ENCODE assay signal across 11 cellular contexts in genomic region chr6:11139051-11139960, GRCh38. TPM values are rescaled to one million over a fixed set of nuclear protein-coding genes. Genes with fewer than 3 reads are reported as not detected.
DNase-seq lines count a peak whose midpoint lies in the region; ATAC-seq, FAIRE-seq and TF ChIP-seq lines count a peak whose summit lies in the region.
"Had no signal": no experiment of that assay in that cellular context is flagged by ENCODE, and none has a peak within 500 bp of the region (broad histone marks: within the 10 kb centered on the region; RNA-seq: fewer than 3 reads in every experiment).

No MANE protein-coding gene starts in this region.

- peak overlapping the region; percentile 20 for H3K27ac Mint-ChIP-seq in activated naive CD4-positive, alpha-beta T cell treated with anti-CD3 and anti-CD28 coated beads, Interleukin-2, amount 50 U/mL, for 24 hours
- peak overlapping the region; percentile 89 for H3K27ac Mint-ChIP-seq in stimulated activated naive CD8-positive, alpha-beta T cell treated with anti-CD3 and anti-CD28 coated beads, Interleukin-15, Interleukin-2, amounts not matched to agents 100 ng/mL and 50 ng/mL, for 24 hours
- H3K27ac Mint-ChIP-seq: natural killer cell had no signal

- H4K20me1 ChIP-seq in IMR-90 (ENCODE audit: insufficient read depth, low read length), result peaks cover 8% of the 10 kb centered on the region; the same call in 1 of the 2 replicates

- no peaks in the 10 kb centered on the region for H3K27me3 ChIP-seq in IMR-90 (ENCODE audit: control insufficient read depth, insufficient read depth, low read length)
- H3K27me3 ChIP-seq in bronchial epithelial cell (ENCODE audit: control insufficient read depth, insufficient read depth, low read length), result no peaks in the 10 kb centered on the region

- peak overlapping the region; percentile 24; the same call in 1 of the 2 replicates for H3K56ac ChIP-seq in IMR-90 (ENCODE audit: extremely low read depth, insufficient read depth, low read length)

- WGBS in IMR-90 (ENCODE audit: extremely low coverage in 2 of 2, insufficient read length in 1 of 2), 2 experiments, result 94% methylated on average over 1 of the region's 3 CpGs; no CpG with 5 or more reads in 1 of the 2 experiments

- peak overlapping the region; percentile 45 for H3K4me2 ChIP-seq in IMR-90 (ENCODE audit: low read depth, low read length)

- peak overlapping the region; percentile 63; the same call in 1 of the 2 replicates for H2AK5ac ChIP-seq in IMR-90 (ENCODE audit: low read depth, low read length)

- no peaks in the 10 kb centered on the region for H3K9me3 ChIP-seq in IMR-90 (ENCODE audit: control insufficient read depth, insufficient read depth, low read length)

- H3K18ac ChIP-seq in IMR-90 (ENCODE audit: low read depth, low read length), result peak overlapping the region; percentile 85

- intact Hi-C loops in IMR-90 (cut with micrococcal nuclease), result loop anchor here (5.0 kb wide), 1 partner anchor 47 kb away; the partner anchor contains the start of gene SMIM13
- intact Hi-C loops in head of caudate nucleus (cut with DNase I), result no loop called here

- H3K36me3 ChIP-seq in IMR-90 (ENCODE audit: control insufficient read depth, insufficient read depth, low read length), result peaks cover 7% of the 10 kb centered on the region
- peaks cover 3% of the 10 kb centered on the region for H3K36me3 ChIP-seq in bronchial epithelial cell (ENCODE audit: control insufficient read depth, insufficient read depth, low read length)

- no peak overlapping the region for H2AFZ ChIP-seq in IMR-90 (replicated peaks; ENCODE audit: low read length, poor library complexity)

- CTCF ChIA-PET in IMR-90 (lab: Yijun Ruan, JAX), result interaction anchor here (0.7 to 1.2 kb wide), 2 partner anchors 356 to 1282 kb away, joined by 3 to 4 read pairs; no protein-coding TSS in a partner anchor

- peak overlapping the region; percentile 83 for H2BK5ac ChIP-seq in IMR-90 (ENCODE audit: low read depth, low read length, poor library complexity, severe bottlenecking)

- TF ChIP-seq RAD21 in IMR-90 (IDR thresholded peaks at IDR 0.05; ENCODE audit: low read length), result no peak

- in situ Hi-C loops in IMR-90 (cut with MboI; ENCODE audit: low sequenced_read_pairs), result no loop called here

- peak overlapping the region; percentile 61 for H2BK20ac ChIP-seq in IMR-90 (ENCODE audit: low read depth, low read length)

- peak; percentile 45 for ATAC-seq in IMR-90 (ENCODE audit: low read depth)
- ATAC-seq in GM18505 (IDR thresholded peaks at IDR 0.05; ENCODE audit: unreplicated experiment), result no peak
- ATAC-seq: natural killer cell had no signal

- no peak for TF ChIP-seq CTCF in IMR-90 (conservative IDR thresholded peaks at IDR 0.05; ENCODE audit: low read depth, low read length)
- no peak for TF ChIP-seq CTCF in bronchial epithelial cell (IDR thresholded peaks at IDR 0.05; ENCODE audit: insufficient read depth, low read length, severe bottlenecking)

- H3K4me1 Mint-ChIP-seq in activated naive CD4-positive, alpha-beta T cell treated with anti-CD3 and anti-CD28 coated beads, Interleukin-2, amount 50 U/mL, for 24 hours, result peaks cover 14% of the 10 kb centered on the region
- peaks cover 37% of the 10 kb centered on the region for H3K4me1 Mint-ChIP-seq in stimulated activated naive CD8-positive, alpha-beta T cell treated with anti-CD3 and anti-CD28 coated beads, Interleukin-15, Interleukin-2, amounts not matched to agents 100 ng/mL and 50 ng/mL, for 24 hours (ENCODE audit: low read depth)

- H3K4me3 ChIP-seq in IMR-90 (ENCODE audit: insufficient read depth, low read depth, low read length) (no peak overlapping the region), bronchial epithelial cell (ENCODE audit: low read depth, low read length) (no peak overlapping the region)

- peak overlapping the region; percentile 27 for H3K14ac ChIP-seq in IMR-90 (replicated peaks; ENCODE audit: low read depth, low read length)

- no TSS peak for BruUV-seq in IMR-90 (replicated peaks; lab: Mats Ljungman, UMichigan)

- H4K8ac ChIP-seq in IMR-90 (ENCODE audit: low read depth in 2 of 2, low read length in 2 of 2), result peak overlapping the region; percentile 43 to 45; a peak in 2 of 4 replicates

- H2BK120ac ChIP-seq in IMR-90 (ENCODE audit: low read depth, low read length), result peak overlapping the region; percentile 44

- DNase-seq in activated naive CD4-positive, alpha-beta T cell (lab: John Stamatoyannopoulos, UW), result no peak
- peak; percentile 72 for DNase-seq in IMR-90
- peak; percentile 99 for DNase-seq in bronchial epithelial cell (ENCODE audit: low read depth)
- no peak for DNase-seq in iPS-NIHi11 (ENCODE audit: low spot score)
- DNase-seq in head of caudate nucleus, result no peak
- DNase-seq: activated CD8-positive, alpha-beta memory T cell treated with anti-CD3 and anti-CD28 coated beads, Interleukin-2, amount 50 U/mL, for 4 hours; natural killer cell; NCI-H446 treated with DMSO at 0.1 percent for 48 hours had no signal

- no peaks in the 10 kb centered on the region for H3K9me3 Mint-ChIP-seq in activated naive CD4-positive, alpha-beta T cell treated with anti-CD3 and anti-CD28 coated beads, Interleukin-2, amount 50 U/mL, for 24 hours
- no peaks in the 10 kb centered on the region for H3K9me3 Mint-ChIP-seq in stimulated activated naive CD8-positive, alpha-beta T cell treated with anti-CD3 and anti-CD28 coated beads, Interleukin-15, Interleukin-2, amounts not matched to agents 100 ng/mL and 50 ng/mL, for 24 hours
- H3K9me3 Mint-ChIP-seq: natural killer cell had no signal

- no peak overlapping the region for H3K9ac ChIP-seq in IMR-90 (ENCODE audit: low read depth, low read length)

- peak overlapping the region; percentile 67; the same call in 1 of the 2 replicates for H3K23ac ChIP-seq in IMR-90 (ENCODE audit: low read depth, low read length)

- TF ChIP-seq POLR2A in IMR-90 (IDR thresholded peaks at IDR 0.05; ENCODE audit: low read depth, low read length), result no peak
- no peak for TF ChIP-seq POLR2A in GM18505 (IDR thresholded peaks at IDR 0.05; ENCODE audit: borderline replicate concordance, extremely low read depth, insufficient read depth, insufficient read length)

- H3K36me3 Mint-ChIP-seq in activated naive CD4-positive, alpha-beta T cell treated with anti-CD3 and anti-CD28 coated beads, Interleukin-2, amount 50 U/mL, for 24 hours, result peaks cover 8% of the 10 kb centered on the region
- peaks cover 22% of the 10 kb centered on the region for H3K36me3 Mint-ChIP-seq in stimulated activated naive CD8-positive, alpha-beta T cell treated with anti-CD3 and anti-CD28 coated beads, Interleukin-15, Interleukin-2, amounts not matched to agents 100 ng/mL and 50 ng/mL, for 24 hours (ENCODE audit: low read depth)

- H3K4me1 ChIP-seq in IMR-90 (ENCODE audit: control insufficient read depth, insufficient read depth, low read length), result peaks cover 10% of the 10 kb centered on the region

- peak overlapping the region; percentile 79; the same call in 1 of the 2 replicates for H4K5ac ChIP-seq in IMR-90 (ENCODE audit: low read depth, low read length)

- H4K91ac ChIP-seq in IMR-90 (ENCODE audit: insufficient read depth, low read depth, low read length), result peak overlapping the region; percentile 70

- H3K27ac ChIP-seq in IMR-90 (ENCODE audit: insufficient read depth, low read length), result peak overlapping the region; percentile 87; the same call in 1 of the 2 replicates

- no peak overlapping the region for H2AK9ac ChIP-seq in IMR-90 (replicated peaks; ENCODE audit: low read depth, low read length, poor library complexity)

- peaks cover 11 to 44% of the 10 kb centered on the region in 2 experiments; a peak in 2 of 4 replicates for H3K79me1 ChIP-seq in IMR-90 (ENCODE audit: low read depth in 1 of 2, low read length in 2 of 2)

- no peaks in the 10 kb centered on the region for H3K27me3 Mint-ChIP-seq in activated naive CD4-positive, alpha-beta T cell treated with anti-CD3 and anti-CD28 coated beads, Interleukin-2, amount 50 U/mL, for 24 hours
- no peaks in the 10 kb centered on the region for H3K27me3 Mint-ChIP-seq in stimulated activated naive CD8-positive, alpha-beta T cell treated with anti-CD3 and anti-CD28 coated beads, Interleukin-15, Interleukin-2, amounts not matched to agents 100 ng/mL and 50 ng/mL, for 24 hours

- dilution Hi-C loops in IMR-90 (cut with HindIII; ENCODE audit: low sequenced_read_pairs, unreplicated experiment), result no loop called here

- peak; percentile 83 for FAIRE-seq in bronchial epithelial cell (lab: Jason Lieb, UNC)

- POLR2A ChIA-PET in IMR-90 (lab: Charles Lee; ENCODE audit: unreplicated experiment), result no interaction called here

- H3K9me1 ChIP-seq in IMR-90 (ENCODE audit: insufficient read depth, low read length), result peaks cover 11% of the 10 kb centered on the region

- peak overlapping the region; percentile 56 for H3K4ac ChIP-seq in IMR-90 (ENCODE audit: low read depth, low read length)

- H3K4me3 Mint-ChIP-seq in activated naive CD4-positive, alpha-beta T cell treated with anti-CD3 and anti-CD28 coated beads, Interleukin-2, amount 50 U/mL, for 24 hours, result no peak overlapping the region
- H3K4me3 Mint-ChIP-seq in stimulated activated naive CD8-positive, alpha-beta T cell treated with anti-CD3 and anti-CD28 coated beads, Interleukin-15, Interleukin-2, amounts not matched to agents 100 ng/mL and 50 ng/mL, for 24 hours, result peak overlapping the region; percentile 25
- H3K4me3 Mint-ChIP-seq: natural killer cell had no signal

- peak overlapping the region; percentile 57; the same call in 2 of the 3 replicates for H2BK15ac ChIP-seq in IMR-90 (ENCODE audit: low read depth, low read length)

TF ChIP-seq in IMR-90, 13 proteins besides CTCF, POLR2A, EP300 and RAD21:
- TF ChIP-seq FOS (IDR thresholded peaks at IDR 0.05; ENCODE audit: low read depth, low read length), result peak; percentile 68; the same call in 1 of the 2 replicates
- TF ChIP-seq MAFK (IDR thresholded peaks at IDR 0.05; ENCODE audit: low read depth, low read length), result no peak
- peak; percentile 23 for TF ChIP-seq RCOR1 (IDR thresholded peaks at IDR 0.05; ENCODE audit: insufficient replicate concordance, low read length)

RNA-seq across cellular contexts. Expression of gene ERVFRD-1, which starts 27.8 kb away (rescaled TPM):
- total RNA-seq in IMR-90 (2012; rRNA removed), result not detected in 2 replicates
- not detected in 2 replicates for polyA plus RNA-seq in IMR-90 (2012; rRNA removed)
- not detected in 2 replicates for polyA plus RNA-seq in IMR-90 (2012; cell fraction: cytosol; rRNA removed)
- polyA plus RNA-seq in IMR-90 (2012; cell fraction: nucleus; rRNA removed; ENCODE audit: low replicate concordance), result not detected in 2 replicates
- not detected in 2 replicates for total RNA-seq in bronchial epithelial cell
- total RNA-seq: natural killer cell had no signal

RNA-seq across cellular contexts. Expression of gene SMIM13, which starts 45.7 kb away (rescaled TPM):
- total RNA-seq in IMR-90 (2012; rRNA removed) (10.0 and 17.2 TPM in 2 replicates), bronchial epithelial cell (16.4 and 17.1 TPM in 2 replicates)
- polyA plus RNA-seq in IMR-90 (2012; rRNA removed), result 3.8 and 5.4 TPM in 2 replicates
- polyA plus RNA-seq in IMR-90 (2012; cell fraction: cytosol; rRNA removed), result 1.1 TPM in 2 replicates
- polyA plus RNA-seq in IMR-90 (2012; cell fraction: nucleus; rRNA removed; ENCODE audit: low replicate concordance), result 0.57 and 2.8 TPM in 2 replicates

Comparison
In these comparisons a context has a peak if more than half of its experiments do, and no peak if none do; other contexts are left out.
1. DNase-seq: peak in IMR-90 (single experiment) and bronchial epithelial cell (single experiment); none in activated naive CD4-positive, alpha-beta T cell (0 of 4), iPS-NIHi11 (single experiment) and head of caudate nucleus (0 of 42).